10 cellular contexts compared by ENCODE assay signal in the genomic region with DNA sequence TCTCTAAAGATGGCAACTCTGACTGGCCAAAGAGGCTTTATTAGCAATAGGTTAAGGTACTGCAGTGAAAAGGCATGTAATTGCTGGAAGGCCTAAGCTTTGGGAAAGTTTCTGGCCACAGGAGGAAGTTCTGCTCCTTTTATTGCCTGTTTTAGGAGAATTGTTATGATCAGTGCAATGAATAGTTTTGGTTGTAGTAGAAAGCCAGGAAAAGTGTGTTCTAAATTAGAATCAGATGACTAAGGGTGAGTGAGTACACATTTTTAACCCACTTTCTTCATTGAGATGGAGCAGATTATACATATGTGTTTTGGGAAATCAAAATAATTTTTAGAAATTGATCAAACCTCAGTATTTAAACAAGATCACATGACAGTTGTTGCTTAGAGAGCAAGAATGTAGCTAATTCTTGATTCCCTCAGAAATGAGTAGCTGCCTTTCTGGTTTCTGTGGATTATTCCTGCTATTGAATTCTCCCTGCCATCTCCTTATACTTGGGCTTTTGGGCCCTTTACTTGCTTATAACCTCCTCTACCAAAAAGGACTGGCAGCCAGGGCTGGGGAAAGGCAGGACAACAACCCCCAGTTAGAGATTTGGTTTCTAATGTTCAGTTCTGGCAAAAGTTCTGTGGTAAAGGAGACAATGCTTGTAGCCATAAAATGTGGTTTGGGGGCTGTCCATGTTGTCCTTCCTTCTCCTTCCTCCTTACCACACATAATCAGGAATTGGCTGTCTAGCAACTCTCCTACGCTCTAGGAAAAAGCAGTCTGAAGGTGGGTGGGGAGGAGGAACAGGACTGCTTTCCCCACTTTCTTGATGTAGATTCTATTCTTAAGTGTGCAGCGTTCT.
DNase-seq lines count a peak whose midpoint lies in the region; ATAC-seq, FAIRE-seq and TF ChIP-seq lines count a peak whose summit lies in the region.
"Had no signal": no experiment of that assay in that cellular context is flagged by ENCODE, and none has a peak within 500 bp of the region (broad histone marks: within the 10 kb centered on the region; RNA-seq: fewer than 3 reads in every experiment).

No MANE protein-coding gene starts in this region.

- peak overlapping the region; percentile 47 for H3K4me3 Mint-ChIP-seq in HFFc6
- no peak overlapping the region for H3K4me3 Mint-ChIP-seq in H9
- H3K4me3 Mint-ChIP-seq: activated naive CD4-positive, alpha-beta T cell treated with anti-CD3 and anti-CD28 coated beads for 36 hours had no signal

- FAIRE-seq in pancreas (lab: Jason Lieb, UNC) (no peak), RCC 7860 (lab: Jason Lieb, UNC) (no peak)

- H3K4me1 Mint-ChIP-seq in HFFc6 (ENCODE audit: low read depth) (peaks cover 22% of the 10 kb centered on the region), H9 (peaks cover 4 to 5% of the 10 kb centered on the region in 2 experiments)

- H3K36me3 ChIP-seq in pancreas (no peaks in the 10 kb centered on the region), brain microvascular endothelial cell (replicated peaks) (no peaks in the 10 kb centered on the region)

- H3K14ac ChIP-seq in H9 (ENCODE audit: insufficient read depth, low read length): no peak overlapping the region

- H2BK15ac ChIP-seq in H9 (ENCODE audit: low read depth, low read length): no peak overlapping the region

- H4K91ac ChIP-seq in H9 (ENCODE audit: insufficient read length, low read depth, low read length): no peak overlapping the region

- H3K4me1 ChIP-seq in pancreas: peaks cover 13 to 25% (median 15%) of the 10 kb centered on the region in 3 donors
- no peaks in the 10 kb centered on the region for H3K4me1 ChIP-seq in H9 (ENCODE audit: insufficient read depth, low read length)

- H3K27me3 ChIP-seq in pancreas (no peaks in the 10 kb centered on the region), H9 (ENCODE audit: insufficient read depth, low read length) (no peaks in the 10 kb centered on the region), brain microvascular endothelial cell (replicated peaks) (no peaks in the 10 kb centered on the region)

- H3K23me2 ChIP-seq in H9 (ENCODE audit: insufficient read length, low read depth, low read length, poor library complexity, severe bottlenecking): no peaks in the 10 kb centered on the region

- no peak overlapping the region for H3K23ac ChIP-seq in H9 (ENCODE audit: insufficient read length, low read depth, low read length)

- no peak overlapping the region for H4K5ac ChIP-seq in H9 (ENCODE audit: insufficient read length, low read depth, low read length)

- no peak overlapping the region for H2AK5ac ChIP-seq in H9 (ENCODE audit: insufficient read length, low read length)

- ATAC-seq in pancreas: peak in 2 of 4 donors; percentile 42 to 45

- H3K36me3 Mint-ChIP-seq in HFFc6 (ENCODE audit: low read depth) (peaks cover 14% of the 10 kb centered on the region), H9 (ENCODE audit: insufficient read depth in 1 of 3, low read depth in 3 of 3) (peaks cover 0 to 1% (median 0%) of the 10 kb centered on the region in 3 experiments; a peak in 2 of 7 replicates)

- intact Hi-C loops in pancreas (cut with DNase I): no loop called here

- no peaks in the 10 kb centered on the region for H3K79me2 ChIP-seq in H9 (ENCODE audit: insufficient read depth, low read length)

- WGBS in pancreas, 2 donors: 60 to 87% methylated on average over 2 of the region's 2 CpGs
- WGBS in H9 (ENCODE audit: extremely low coverage, insufficient read length, low lambda C conversion rate): no CpG with 5 or more reads among the region's 2 CpGs

- no peak overlapping the region for H2AFZ ChIP-seq in H9 (ENCODE audit: low read length)

- no peak overlapping the region for H3K4me2 ChIP-seq in H9 (ENCODE audit: insufficient read depth, insufficient read length, low read length)

- no peak overlapping the region for H2BK120ac ChIP-seq in H9 (ENCODE audit: low read depth, low read length, poor library complexity, severe bottlenecking)

- H4K8ac ChIP-seq in H9 (replicated peaks; ENCODE audit: insufficient read length, low read depth, low read length): no peak overlapping the region

- H3K4me3 ChIP-seq in pancreas: no peak overlapping the region
- no peak overlapping the region for H3K4me3 ChIP-seq in brain microvascular endothelial cell (ENCODE audit: low read depth, low read length)

- in situ Hi-C loops in brain microvascular endothelial cell (cut with HindIII; ENCODE audit: low pct_ligation_motif_present, low sequenced_read_pairs): no loop called here

- H3K4ac ChIP-seq in H9 (ENCODE audit: low read depth, low read length): no peak overlapping the region

- H3K79me1 ChIP-seq in H9 (ENCODE audit: insufficient read depth, low read depth, low read length, poor library complexity, severe bottlenecking): no peaks in the 10 kb centered on the region

- no peak overlapping the region for H2BK20ac ChIP-seq in H9 (ENCODE audit: low read depth, low read length, poor library complexity, severe bottlenecking)

- no peak overlapping the region for H3K56ac ChIP-seq in H9 (ENCODE audit: insufficient read length, low read depth, low read length)

- DNase-seq in AG20443 (ENCODE audit: low spot score) (peak; percentile 74), HFFc6 (peak; percentile 75), dedifferentiated amniotic fluid mesenchymal stem cell (ENCODE audit: extremely low spot score) (peak; percentile 44), pancreas (no peak), RCC 7860 (ENCODE audit: low spot score) (no peak), NCI-H1092 treated with DMSO at 0.1 percent for 48 hours (lab: John Stamatoyannopoulos, UW) (no peak), H9 (no peak), brain microvascular endothelial cell (no peak)
- DNase-seq: activated naive CD4-positive, alpha-beta T cell treated with anti-CD3 and anti-CD28 coated beads for 36 hours; GDM1 had no signal

- no peaks in the 10 kb centered on the region for H4K20me1 ChIP-seq in H9 (ENCODE audit: control insufficient read depth, insufficient read depth, insufficient read length)

- H3K18ac ChIP-seq in H9 (ENCODE audit: insufficient read length, low read depth, low read length): no peak overlapping the region

- H2BK12ac ChIP-seq in H9 (ENCODE audit: insufficient read length, low read depth, low read length): no peak overlapping the region

- no peak overlapping the region for H3T11ph ChIP-seq in H9 (ENCODE audit: low read length)

- H3K27ac Mint-ChIP-seq in HFFc6 (peak overlapping the region; percentile 84), H9 (peak overlapping the region in 1 of 3 experiments; percentile 20; a peak in 1 of 7 replicates)
- H3K27ac Mint-ChIP-seq: activated naive CD4-positive, alpha-beta T cell treated with anti-CD3 and anti-CD28 coated beads for 36 hours had no signal

- H3K9me3 ChIP-seq in pancreas: no peaks in the 10 kb centered on the region
- no peaks in the 10 kb centered on the region for H3K9me3 ChIP-seq in H9 (ENCODE audit: control insufficient read depth, low read depth, low read length)

- H3K27ac ChIP-seq in pancreas (peak overlapping the region in 3 of 4 donors; percentile 7 to 25 (median 15)), H9 (ENCODE audit: insufficient read length, low read depth, low read length) (no peak overlapping the region), brain microvascular endothelial cell (no peak overlapping the region)

- H3K9me3 Mint-ChIP-seq in HFFc6 (no peaks in the 10 kb centered on the region), H9 (no peaks in the 10 kb centered on the region; a peak in 1 of 5 replicates)
- H3K9me3 Mint-ChIP-seq: activated naive CD4-positive, alpha-beta T cell treated with anti-CD3 and anti-CD28 coated beads for 36 hours had no signal

- TF ChIP-seq CTCF in HFFc6 (IDR thresholded peaks at IDR 0.05) (no peak), pancreas (IDR thresholded peaks at IDR 0.05) (no peak), H9 (conservative IDR thresholded peaks at IDR 0.05) (no peak), brain microvascular endothelial cell (IDR thresholded peaks at IDR 0.05; ENCODE audit: low read depth, low read length, missing control alignments) (no peak)

- no peak overlapping the region for H2BK5ac ChIP-seq in H9 (ENCODE audit: insufficient read length, low read length)

- H3K27me3 Mint-ChIP-seq in HFFc6 (ENCODE audit: insufficient read depth) (no peaks in the 10 kb centered on the region; the same call in 1 of the 2 replicates), H9 (ENCODE audit: low read depth) (no peaks in the 10 kb centered on the region)

- no peak overlapping the region for H3K9ac ChIP-seq in H9 (ENCODE audit: extremely low read depth, insufficient read length, low read length)

Comparison
In these comparisons a context has a peak if more than half of its experiments do, and no peak if none do; other contexts are left out.
1. DNase-seq: peak in AG20443 (single experiment), HFFc6 (single experiment) and dedifferentiated amniotic fluid mesenchymal stem cell (single experiment); none in pancreas (0 of 6), RCC 7860 (single experiment), NCI-H1092 treated with DMSO at 0.1 percent for 48 hours (single experiment), H9 (single experiment) and brain microvascular endothelial cell (single experiment).
2. H3K27ac ChIP-seq: peak in pancreas (3 of 4); none in H9 (single experiment) and brain microvascular endothelial cell (single experiment).